In genomic region chr5:142817961-142818431, GRCh38 we compare ENCODE assay signal across 15 cellular contexts. TPM values are rescaled to one million over a fixed set of nuclear protein-coding genes. Genes with fewer than 3 reads are reported as not detected.
DNase-seq lines count a peak whose midpoint lies in the region; ATAC-seq, FAIRE-seq and TF ChIP-seq lines count a peak whose summit lies in the region.
"Had no signal": no experiment of that assay in that cellular context is flagged by ENCODE, and none has a peak within 500 bp of the region (broad histone marks: within the 10 kb centered on the region; RNA-seq: fewer than 3 reads in every experiment).

No MANE protein-coding gene starts in this region.

- peak in 1 of 2 donors; percentile 18 for TF ChIP-seq RAD21 in liver (IDR thresholded peaks at IDR 0.05)
- no peak for TF ChIP-seq RAD21 in HepG2 (CRISPR knock-in tag; IDR thresholded peaks at IDR 0.05)

- H3K27ac Mint-ChIP-seq in HFFc6, result no peak overlapping the region
- no peak overlapping the region for H3K27ac Mint-ChIP-seq in activated T-cell treated with anti-CD3 and anti-CD28 coated beads, Interleukin-2, amount 50 U/mL, for 72 hours
- H3K27ac Mint-ChIP-seq: type B pancreatic cell had no signal

- H3K36me3 ChIP-seq in liver (ENCODE audit: control insufficient read depth in 4 of 4, insufficient read depth in 3 of 4, low read depth in 1 of 4, low read length in 3 of 4) (no peaks in the 10 kb centered on the region), HepG2 (replicated peaks in 1 of 2; ENCODE audit: control insufficient read depth in 1 of 2, insufficient read depth in 2 of 2, low read length in 2 of 2) (no peaks in the 10 kb centered on the region), muscle layer of duodenum (ENCODE audit: control insufficient read depth in 1 of 2, insufficient read depth in 2 of 2, low read length in 2 of 2) (no peaks in the 10 kb centered on the region)

- H3K4me3 ChIP-seq in liver (ENCODE audit: low read depth in 1 of 3, low read length in 3 of 3) (no peak overlapping the region), HepG2 (replicated peaks in 1 of 3; ENCODE audit: insufficient read depth in 1 of 3, low read depth in 2 of 3, low read length in 3 of 3) (no peak overlapping the region), muscle layer of duodenum (ENCODE audit: low read depth in 1 of 2, low read length in 2 of 2) (no peak overlapping the region)

- no peaks in the 10 kb centered on the region for H3K9me3 Mint-ChIP-seq in HFFc6
- no peaks in the 10 kb centered on the region for H3K9me3 Mint-ChIP-seq in activated T-cell treated with anti-CD3 and anti-CD28 coated beads, Interleukin-2, amount 50 U/mL, for 72 hours

- intact Hi-C loops in HepG2 (cut with micrococcal nuclease; ENCODE audit: unreplicated experiment), result no loop called here

- no peak for TF ChIP-seq POLR2A in HepG2 (IDR thresholded peaks at IDR 0.05; ENCODE audit: insufficient read depth in 1 of 2, low read depth in 2 of 2, low read length in 2 of 2)

- H3K27me3 ChIP-seq in liver (ENCODE audit: control insufficient read depth in 4 of 4, insufficient read depth in 4 of 4, low read length in 3 of 4) (no peaks in the 10 kb centered on the region), HepG2 (ENCODE audit: control insufficient read depth in 1 of 2, insufficient read depth in 2 of 2, low read length in 2 of 2) (no peaks in the 10 kb centered on the region), muscle layer of duodenum (ENCODE audit: low read depth, low read length) (no peaks in the 10 kb centered on the region)

- no peaks in the 10 kb centered on the region for H3K36me3 Mint-ChIP-seq in HFFc6 (ENCODE audit: low read depth)
- peaks cover 0 to 1% of the 10 kb centered on the region in 2 donors for H3K36me3 Mint-ChIP-seq in activated T-cell treated with anti-CD3 and anti-CD28 coated beads, Interleukin-2, amount 50 U/mL, for 72 hours (ENCODE audit: insufficient read depth in 2 of 2)
- H3K36me3 Mint-ChIP-seq: brain had no signal

- CTCF ChIA-PET in HepG2 (lab: Yijun Ruan, JAX; ENCODE audit: low intra/inter-chr PET ratio, low total read pairs), result no interaction called here

- POLR2A ChIA-PET in HepG2 (lab: Yijun Ruan, JAX), result interaction anchor here (1.6 kb wide), 1 partner anchor 9 kb away, joined by 4 read pairs; no protein-coding TSS in a partner anchor

- H3K9me3 ChIP-seq in liver (ENCODE audit: control insufficient read depth in 4 of 4, low read length in 3 of 4) (no peaks in the 10 kb centered on the region), HepG2 (ENCODE audit: low read length) (no peaks in the 10 kb centered on the region), muscle layer of duodenum (ENCODE audit: control insufficient read depth in 1 of 2, low read length in 2 of 2) (no peaks in the 10 kb centered on the region)

- H3K4me1 ChIP-seq in liver (ENCODE audit: control insufficient read depth in 4 of 4, insufficient read depth in 4 of 4, low read length in 3 of 4) (peaks cover 11 to 69% (median 54%) of the 10 kb centered on the region in 4 donors), HepG2 (ENCODE audit: insufficient read depth, low read length) (peaks cover 91% of the 10 kb centered on the region), muscle layer of duodenum (ENCODE audit: control insufficient read depth in 1 of 2, insufficient read depth in 2 of 2, low read length in 2 of 2) (peaks cover 30 to 33% of the 10 kb centered on the region in 2 donors)

- H2AFZ ChIP-seq in HepG2 (ENCODE audit: low read length), result no peak overlapping the region

- 24% methylated on average over 3 of the region's 3 CpGs for WGBS in liver
- WGBS in HepG2 (ENCODE audit: low lambda C conversion rate), result 100% methylated on average over 3 of the region's 3 CpGs

- H3K4me3 Mint-ChIP-seq in HFFc6, result no peak overlapping the region
- no peak overlapping the region for H3K4me3 Mint-ChIP-seq in activated T-cell treated with anti-CD3 and anti-CD28 coated beads, Interleukin-2, amount 50 U/mL, for 72 hours
- H3K4me3 Mint-ChIP-seq: brain; naive thymus-derived CD4-positive, alpha-beta T cell; type B pancreatic cell had no signal

- H3K27ac ChIP-seq in liver (ENCODE audit: low read depth in 1 of 2, low read length in 2 of 2) (peak overlapping the region; percentile 14 to 68), HepG2 (ENCODE audit: extremely low read length, insufficient read depth, low read length) (no peak overlapping the region), muscle layer of duodenum (ENCODE audit: low read length) (peak overlapping the region; percentile 73)

- H3K9ac ChIP-seq in liver (ENCODE audit: low read depth in 1 of 2, low read length in 2 of 2) (no peak overlapping the region), HepG2 (ENCODE audit: insufficient read depth, low read depth, low read length) (no peak overlapping the region)

- H3K4me1 Mint-ChIP-seq in HFFc6 (ENCODE audit: low read depth), result peaks cover 64% of the 10 kb centered on the region
- peaks cover 70% of the 10 kb centered on the region for H3K4me1 Mint-ChIP-seq in activated T-cell treated with anti-CD3 and anti-CD28 coated beads, Interleukin-2, amount 50 U/mL, for 72 hours (ENCODE audit: low read depth)

- peaks cover 28% of the 10 kb centered on the region for H3K79me2 ChIP-seq in HepG2 (ENCODE audit: insufficient read depth, low read length)

- H3K27me3 Mint-ChIP-seq in HFFc6 (ENCODE audit: insufficient read depth), result no peaks in the 10 kb centered on the region
- no peaks in the 10 kb centered on the region for H3K27me3 Mint-ChIP-seq in activated T-cell treated with anti-CD3 and anti-CD28 coated beads, Interleukin-2, amount 50 U/mL, for 72 hours (ENCODE audit: low read depth)
- H3K27me3 Mint-ChIP-seq: brain; naive thymus-derived CD4-positive, alpha-beta T cell; type B pancreatic cell had no signal

- in situ Hi-C loops in HepG2 (cut with HindIII; ENCODE audit: extremely low pct_ligation_motif_present, low pct_unique_long_range_greater_than_20kb), result no loop called here

- DNase-seq in HepG2 (ENCODE audit: low spot score) (no peak), COLO829 (ENCODE audit: low spot score) (no peak), HFFc6 (no peak)
- no peak for DNase-seq in activated T-cell treated with anti-CD3 and anti-CD28 coated beads, Interleukin-2, amount 50 U/mL, for 72 hours
- DNase-seq: activated CD4-positive, CD25-positive, alpha-beta regulatory T cell treated with anti-CD3 and anti-CD28 coated beads, Interleukin-2, amount 50 U/mL, for 72 hours; DMS53; naive thymus-derived CD4-positive, alpha-beta T cell; NCI-H1417 had no signal

- no peaks in the 10 kb centered on the region for H4K20me1 ChIP-seq in HepG2 (ENCODE audit: insufficient read depth, low read length)

- no peak for FAIRE-seq in HepG2 (lab: Jason Lieb, UNC)
- FAIRE-seq: GM12892 had no signal

- ATAC-seq in HepG2 (no peak), esophagus mucosa (peak; percentile 51), HG02678 (IDR thresholded peaks at IDR 0.05; ENCODE audit: unreplicated experiment) (no peak)
- no peak for ATAC-seq in activated T-cell treated with anti-CD3 and anti-CD28 coated beads, Interleukin-2, amount 50 U/mL, for 72 hours (replicated peaks in 1 of 2)
- ATAC-seq: naive thymus-derived CD4-positive, alpha-beta T cell had no signal

- no peak for TF ChIP-seq CTCF in liver (IDR thresholded peaks at IDR 0.05; ENCODE audit: low read depth, low read length, missing input control)
- no peak for TF ChIP-seq CTCF in HepG2 (CRISPR knock-in tag; IDR thresholded peaks at IDR 0.05)
- no peak for TF ChIP-seq CTCF in HFFc6 (IDR thresholded peaks at IDR 0.05)

- H3K4me2 ChIP-seq in HepG2 (ENCODE audit: low read depth, low read length), result no peak overlapping the region

- TF ChIP-seq EP300 in HepG2 (IDR thresholded peaks at IDR 0.05; ENCODE audit: low read depth in 2 of 2, low read length in 2 of 2) (no peak), HepG2 (CRISPR knock-in tag; IDR thresholded peaks at IDR 0.05; ENCODE audit: borderline replicate concordance) (no peak)

- BruUV-seq in HepG2 (replicated peaks; lab: Mats Ljungman, UMichigan), result no TSS peak

TF ChIP-seq in liver, 16 proteins besides CTCF, POLR2A, EP300 and RAD21 (continues in another document):
- TF ChIP-seq FOXA2 (IDR thresholded peaks at IDR 0.05) (no peak), GABPA (IDR thresholded peaks at IDR 0.05 in 1 of 2, conservative IDR thresholded peaks at IDR 0.05 in 1 of 2) (no peak)

TF ChIP-seq in HepG2, 621 proteins besides CTCF, POLR2A, EP300 and RAD21:
- no peak for TF ChIP-seq RFXAP (CRISPR knock-in tag; IDR thresholded peaks at IDR 0.05; ENCODE audit: borderline replicate concordance)
- TF ChIP-seq PHB2 (IDR thresholded peaks at IDR 0.05; ENCODE audit: partially characterized antibody), result no peak
- TF ChIP-seq ETV6 (CRISPR knock-in tag; conservative IDR thresholded peaks at IDR 0.05), result no peak
- TF ChIP-seq FOXM1 (CRISPR knock-in tag; IDR thresholded peaks at IDR 0.05), result no peak

RNA-seq across cellular contexts. Expression of gene ARHGAP26, which starts 47.8 kb away (rescaled TPM):
- 10 to 100 TPM in 1 of 2 donors, 1 to 10 TPM in 1; 4.4 to 16.7 TPM for total RNA-seq in liver
- 1 to 10 TPM; 1.8 to 3.9 TPM for polyA plus RNA-seq in liver
- 11.9 and 18.2 TPM in 2 replicates for total RNA-seq in HepG2 (2016; rRNA removed; fragmentation: Illumina TruSeq; extraction: Trizol)
- 19.7 and 23.1 TPM in 2 replicates for total RNA-seq in HepG2 (2016; cell fraction: cytosol; rRNA removed; fragmentation: Illumina TruSeq; extraction: Trizol; ENCODE audit: low read depth)
- 13.7 and 16.7 TPM in 2 replicates for total RNA-seq in HepG2 (2016; cell fraction: insoluble cytoplasmic fraction; rRNA removed; fragmentation: Illumina TruSeq; extraction: Trizol)
- total RNA-seq in HepG2 (2016; cell fraction: membrane; rRNA removed; fragmentation: Illumina TruSeq; extraction: Trizol), result 6.8 and 8.5 TPM in 2 replicates
- total RNA-seq in HepG2 (2016; cell fraction: nucleus; rRNA removed; fragmentation: Illumina TruSeq; extraction: Trizol), result 81.5 and 87.1 TPM in 2 replicates
- polyA plus RNA-seq in HepG2 (2011; rRNA removed), result 9.1 and 9.6 TPM in 2 replicates
- polyA plus RNA-seq in HepG2 (2011; cell fraction: cytosol; rRNA removed), result 2.5 and 2.7 TPM in 2 replicates
- 27.9 and 47.7 TPM in 2 replicates for polyA plus RNA-seq in HepG2 (2011; cell fraction: nucleus; rRNA removed)
- 8.8 and 10.3 TPM in 2 replicates for polyA plus RNA-seq in HepG2 (2012)
- polyA plus RNA-seq in HepG2 (2016; cell fraction: cytosol; fragmentation: Illumina TruSeq; extraction: Trizol; ENCODE audit: low read depth), result 0.63 and 0.71 TPM in 2 replicates
- 8.9 and 9.9 TPM in 2 replicates for polyA plus RNA-seq in HepG2 (2016; cell fraction: insoluble cytoplasmic fraction; fragmentation: Illumina TruSeq; extraction: Trizol; ENCODE audit: low read depth)
- polyA plus RNA-seq in HepG2 (2016; cell fraction: membrane; fragmentation: Illumina TruSeq; extraction: Trizol; ENCODE audit: low read depth), result 1.4 and 1.7 TPM in 2 replicates
- polyA plus RNA-seq in HepG2 (2016; cell fraction: nucleus; fragmentation: Illumina TruSeq; extraction: Trizol; ENCODE audit: insufficient read depth, low read depth), result 34.1 and 38.4 TPM in 2 replicates
- 7.2 and 23.4 TPM in 2 replicates for polyA minus RNA-seq in HepG2 (2011; rRNA and poly(A)+ RNA removed; ENCODE audit: low replicate concordance)
- polyA minus RNA-seq in HepG2 (2011; cell fraction: cytosol; rRNA and poly(A)+ RNA removed), result 6.4 TPM in 2 replicates
- 87.8 and 98.5 TPM in 2 replicates for polyA minus RNA-seq in HepG2 (2011; cell fraction: nucleus; rRNA and poly(A)+ RNA removed)
- 7.1 TPM for total RNA-seq in esophagus mucosa
- 1 to 10 TPM; 2.3 to 3.6 (median 3.1) TPM for total RNA-seq in HFFc6 (2021; fragmentation: NEBNext Ultra II Directional; extraction: Animal tissue kit (Norgen Biotek cat#: 25700))
- 10 to 100 TPM; 24.0 to 24.3 TPM for total RNA-seq in activated T-cell treated with anti-CD3 and anti-CD28 coated beads, Interleukin-2, amount 50 U/mL, for 72 hours
